ENCODE assay signal across 8 cellular contexts in genomic region chr1:54199151-54199764, GRCh38. TPM values are rescaled to one million over a fixed set of nuclear protein-coding genes. Genes with fewer than 3 reads are reported as not detected.
DNase-seq lines count a peak whose midpoint lies in the region; ATAC-seq and TF ChIP-seq lines count a peak whose summit lies in the region.

No MANE protein-coding gene starts in this region.

- H3K4me3 ChIP-seq in NB4 (ENCODE audit: low read depth, low read length) (peak overlapping the region; percentile 95), lower lobe of right lung (peak overlapping the region; percentile 99), upper lobe of right lung (peak overlapping the region; percentile 86)

- TF ChIP-seq CTCF in NB4 (IDR thresholded peaks at IDR 0.05; ENCODE audit: low read depth, low read length) (no peak), lower lobe of right lung (IDR thresholded peaks at IDR 0.05) (no peak), upper lobe of right lung (IDR thresholded peaks at IDR 0.05) (no peak)

- intact Hi-C loops in lower lobe of right lung (cut with DNase I) = no loop called here
- intact Hi-C loops in upper lobe of right lung (cut with DNase I) = no loop called here

- no peaks in the 10 kb centered on the region for H3K9me3 Mint-ChIP-seq in activated CD4-positive, alpha-beta T cell treated with anti-CD3 and anti-CD28 coated beads, Interleukin-2, amount 10 ng/mL, durations not matched to agents 7 days and 5 days

- CTCF ChIA-PET in activated CD4-positive, alpha-beta T cell treated with anti-CD3 and anti-CD28 coated beads, Interleukin-2, amount 10 ng/mL, durations not matched to agents 7 days and 5 days (lab: Charles Lee) = interaction anchor here (0.8 to 1.7 kb wide), 6 partner anchors 11 to 290 kb away, joined by 3 to 5 read pairs (median 3); no protein-coding TSS in a partner anchor

- H3K4me1 Mint-ChIP-seq in activated CD4-positive, alpha-beta T cell treated with anti-CD3 and anti-CD28 coated beads, Interleukin-2, amount 10 ng/mL, durations not matched to agents 7 days and 5 days = peaks cover 33% of the 10 kb centered on the region

- no peaks in the 10 kb centered on the region for H3K27me3 ChIP-seq in lower lobe of right lung (ENCODE audit: low read depth)
- no peaks in the 10 kb centered on the region for H3K27me3 ChIP-seq in upper lobe of right lung

- H3K27ac ChIP-seq in lower lobe of right lung (peak overlapping the region; percentile 83), upper lobe of right lung (peak overlapping the region; percentile 79)

- no peak for DNase-seq in activated CD4-positive, alpha-beta T cell treated with anti-CD3 and anti-CD28 coated beads, Interleukin-2, amount 10 ng/mL, durations not matched to agents 7 days and 5 days
- DNase-seq in activated CD4-positive, alpha-beta T cell treated with anti-CD3 and anti-CD28 coated beads, Interleukin-2, amount 50 U/mL, for 1 hour = no peak
- DNase-seq in NB4 (ENCODE audit: low read depth) = no peak
- DNase-seq in T47D (ENCODE audit: low read depth in 1 of 2, low spot score in 1 of 2) = peak; percentile 7 to 10
- no peak for DNase-seq in lower lobe of right lung
- no peak for DNase-seq in upper lobe of right lung
- no peak for DNase-seq in stimulated activated CD4-positive, alpha-beta T cell treated with anti-CD3 and anti-CD28 coated beads, Interleukin-1b, Interleukin-23, amount 100 ng/mL, for 48 hours
- no peak for DNase-seq in activated CD4-positive, alpha-beta T cell treated with anti-CD3 and anti-CD28 coated beads for 48 hours

- no peaks in the 10 kb centered on the region for H3K27me3 Mint-ChIP-seq in activated CD4-positive, alpha-beta T cell treated with anti-CD3 and anti-CD28 coated beads, Interleukin-2, amount 10 ng/mL, durations not matched to agents 7 days and 5 days

- POLR2A ChIA-PET in activated CD4-positive, alpha-beta T cell treated with anti-CD3 and anti-CD28 coated beads, Interleukin-2, amount 10 ng/mL, durations not matched to agents 7 days and 5 days (lab: Charles Lee) = no interaction called here

- H3K4me3 Mint-ChIP-seq in activated CD4-positive, alpha-beta T cell treated with anti-CD3 and anti-CD28 coated beads, Interleukin-2, amount 10 ng/mL, durations not matched to agents 7 days and 5 days = peak overlapping the region; percentile 83

- peaks cover 23% of the 10 kb centered on the region for H3K4me1 ChIP-seq in lower lobe of right lung
- peaks cover 18% of the 10 kb centered on the region for H3K4me1 ChIP-seq in upper lobe of right lung

- H3K9me3 ChIP-seq in lower lobe of right lung (no peaks in the 10 kb centered on the region), upper lobe of right lung (no peaks in the 10 kb centered on the region)

- in situ Hi-C loops in T47D (cut with HindIII; ENCODE audit: low pct_unique_long_range_greater_than_20kb, low sequenced_read_pairs) = no loop called here

- peak overlapping the region; percentile 10 for H3K27ac Mint-ChIP-seq in activated CD4-positive, alpha-beta T cell treated with anti-CD3 and anti-CD28 coated beads, Interleukin-2, amount 10 ng/mL, durations not matched to agents 7 days and 5 days

- H3K36me3 Mint-ChIP-seq in activated CD4-positive, alpha-beta T cell treated with anti-CD3 and anti-CD28 coated beads, Interleukin-2, amount 10 ng/mL, durations not matched to agents 7 days and 5 days (ENCODE audit: low read depth) = peaks cover 12% of the 10 kb centered on the region

- ATAC-seq in lower lobe of right lung (peak in 1 of 2 donors; percentile 2), upper lobe of right lung (no peak)

- no peak for TF ChIP-seq POLR2A in NB4 (IDR thresholded peaks at IDR 0.05; ENCODE audit: extremely low read depth, insufficient read length)

- peaks cover 25% of the 10 kb centered on the region for H3K36me3 ChIP-seq in lower lobe of right lung
- peaks cover 31% of the 10 kb centered on the region for H3K36me3 ChIP-seq in upper lobe of right lung

RNA-seq across cellular contexts. Expression of gene CYB5RL, which starts 0.6 kb away (rescaled TPM):
- 10 to 100 TPM; 10.8 to 13.4 TPM for total RNA-seq in activated CD4-positive, alpha-beta T cell treated with anti-CD3 and anti-CD28 coated beads, Interleukin-2, amount 10 ng/mL, durations not matched to agents 7 days and 5 days
- total RNA-seq in lower lobe of right lung = 9.0 TPM
- total RNA-seq in upper lobe of right lung = 8.8 TPM

RNA-seq across cellular contexts. Expression of gene MRPL37, which starts 0.7 kb away (rescaled TPM):
- total RNA-seq in activated CD4-positive, alpha-beta T cell treated with anti-CD3 and anti-CD28 coated beads, Interleukin-2, amount 10 ng/mL, durations not matched to agents 7 days and 5 days = 10 to 100 TPM; 93.8 to 95.2 TPM
- total RNA-seq in lower lobe of right lung (41.8 TPM), upper lobe of right lung (41.9 TPM)

RNA-seq across cellular contexts. Expression of gene CDCP2, which starts 46.5 kb away (rescaled TPM):
- total RNA-seq in activated CD4-positive, alpha-beta T cell treated with anti-CD3 and anti-CD28 coated beads, Interleukin-2, amount 10 ng/mL, durations not matched to agents 7 days and 5 days = not detected
- total RNA-seq in lower lobe of right lung (not detected), upper lobe of right lung (0.35 TPM)

Comparison
In these comparisons a context has a peak if more than half of its experiments do, and no peak if none do; other contexts are left out.
1. DNase-seq: peak in T47D (2 of 2); none in activated CD4-positive, alpha-beta T cell treated with anti-CD3 and anti-CD28 coated beads, Interleukin-2, amount 10 ng/mL, durations not matched to agents 7 days and 5 days (single experiment), activated CD4-positive, alpha-beta T cell treated with anti-CD3 and anti-CD28 coated beads, Interleukin-2, amount 50 U/mL, for 1 hour (single experiment), NB4 (single experiment), lower lobe of right lung (single experiment), upper lobe of right lung (single experiment), stimulated activated CD4-positive, alpha-beta T cell treated with anti-CD3 and anti-CD28 coated beads, Interleukin-1b, Interleukin-23, amount 100 ng/mL, for 48 hours (single experiment) and activated CD4-positive, alpha-beta T cell treated with anti-CD3 and anti-CD28 coated beads for 48 hours (single experiment).
2. Peak in every context shown above with its lines, with median percentiles within 50 percentile points of each other: H3K4me3 ChIP-seq.